In the genomic region with DNA sequence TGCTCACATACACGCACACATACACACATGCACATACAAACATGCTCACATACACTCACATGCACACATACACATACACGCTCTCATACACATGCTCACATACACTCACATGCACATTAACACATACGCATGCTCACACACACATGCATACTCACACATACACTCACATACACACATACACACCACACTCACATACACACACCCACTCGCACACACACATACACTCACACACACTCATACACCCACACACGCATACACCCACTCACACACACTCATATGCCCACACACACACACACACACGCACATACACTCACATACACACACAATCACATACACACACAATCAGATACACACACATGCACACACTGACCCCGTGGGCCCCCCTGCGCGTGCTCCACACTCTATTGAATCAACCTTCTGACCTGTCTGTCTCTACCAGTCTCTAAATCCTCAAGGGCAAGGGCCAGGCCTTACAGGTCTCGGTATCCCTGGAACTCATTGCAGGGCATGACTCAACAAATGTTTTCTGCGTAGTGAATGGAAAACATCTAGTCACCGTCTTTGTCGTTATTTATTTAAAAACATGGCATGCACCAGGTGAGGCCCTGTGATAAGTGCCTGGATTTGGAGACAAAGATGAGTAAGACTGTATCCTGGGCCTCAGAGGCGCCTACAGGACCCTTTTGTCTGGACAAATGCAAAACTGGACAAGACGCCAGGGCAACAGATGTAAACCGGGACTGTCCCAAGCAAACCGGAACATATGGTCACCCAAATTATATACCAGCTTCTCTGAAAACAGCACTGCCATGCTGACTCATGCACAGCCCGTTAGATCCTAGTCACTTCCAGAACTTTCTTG, we compare ENCODE assay signal across 1 cellular context.
A peak's percentile ranks its signal among the peaks of the same experiment; 100 is the strongest.
TF ChIP-seq lines count a peak whose summit lies in the region.

No MANE protein-coding gene starts in this region.

TF ChIP-seq in GM12878, 131 proteins besides CTCF, POLR2A, EP300 and RAD21:
- TF ChIP-seq BMI1 (IDR thresholded peaks at IDR 0.05; ENCODE audit: borderline replicate concordance) (no peak), HDAC2 (IDR thresholded peaks at IDR 0.05) (no peak), NR2C2 (IDR thresholded peaks at IDR 0.05; ENCODE audit: borderline replicate concordance, control insufficient read depth, insufficient read length, low read depth) (peak; percentile 2), MEF2B (IDR thresholded peaks at IDR 0.05; ENCODE audit: partially characterized antibody, poor library complexity, severe bottlenecking) (no peak), RUNX3 (IDR thresholded peaks at IDR 0.05; ENCODE audit: low read length) (no peak)
- TF ChIP-seq, protein P1, sequence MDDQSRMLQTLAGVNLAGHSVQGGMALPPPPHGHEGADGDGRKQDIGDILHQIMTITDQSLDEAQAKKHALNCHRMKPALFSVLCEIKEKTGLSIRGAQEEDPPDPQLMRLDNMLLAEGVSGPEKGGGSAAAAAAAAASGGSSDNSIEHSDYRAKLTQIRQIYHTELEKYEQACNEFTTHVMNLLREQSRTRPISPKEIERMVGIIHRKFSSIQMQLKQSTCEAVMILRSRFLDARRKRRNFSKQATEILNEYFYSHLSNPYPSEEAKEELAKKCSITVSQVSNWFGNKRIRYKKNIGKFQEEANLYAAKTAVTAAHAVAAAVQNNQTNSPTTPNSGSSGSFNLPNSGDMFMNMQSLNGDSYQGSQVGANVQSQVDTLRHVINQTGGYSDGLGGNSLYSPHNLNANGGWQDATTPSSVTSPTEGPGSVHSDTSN (IDR thresholded peaks at IDR 0.05; ENCODE audit: insufficient replicate concordance, low read depth, low read length): peak; percentile 6
- TF ChIP-seq, protein P2, sequence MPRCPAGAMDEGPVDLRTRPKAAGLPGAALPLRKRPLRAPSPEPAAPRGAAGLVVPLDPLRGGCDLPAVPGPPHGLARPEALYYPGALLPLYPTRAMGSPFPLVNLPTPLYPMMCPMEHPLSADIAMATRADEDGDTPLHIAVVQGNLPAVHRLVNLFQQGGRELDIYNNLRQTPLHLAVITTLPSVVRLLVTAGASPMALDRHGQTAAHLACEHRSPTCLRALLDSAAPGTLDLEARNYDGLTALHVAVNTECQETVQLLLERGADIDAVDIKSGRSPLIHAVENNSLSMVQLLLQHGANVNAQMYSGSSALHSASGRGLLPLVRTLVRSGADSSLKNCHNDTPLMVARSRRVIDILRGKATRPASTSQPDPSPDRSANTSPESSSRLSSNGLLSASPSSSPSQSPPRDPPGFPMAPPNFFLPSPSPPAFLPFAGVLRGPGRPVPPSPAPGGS (IDR thresholded peaks at IDR 0.05; ENCODE audit: borderline replicate concordance, insufficient read depth, low read depth, low read length, poor library complexity, severe bottlenecking): peak; percentile 75
